ENCODE assay signal across 26 cellular contexts in genomic region chrX:122777766-122778165, GRCh38.
DNase-seq lines count a peak whose midpoint lies in the region; ATAC-seq and TF ChIP-seq lines count a peak whose summit lies in the region.
"Had no signal": no experiment of that assay in that cellular context is flagged by ENCODE, and none has a peak within 500 bp of the region (broad histone marks: within the 10 kb centered on the region; RNA-seq: fewer than 3 reads in every experiment).

No MANE protein-coding gene starts in this region.

- TF ChIP-seq CTCF in endodermal cell (conservative IDR thresholded peaks at IDR 0.05) = peak; percentile 57
- TF ChIP-seq CTCF in neural progenitor cell (IDR thresholded peaks at IDR 0.05) = peak; percentile 22
- TF ChIP-seq CTCF in CD4-positive, alpha-beta T cell (IDR thresholded peaks at IDR 0.05) = no peak

- CTCF ChIA-PET in activated naive CD4-positive, alpha-beta T cell treated with anti-CD3 and anti-CD28 coated beads for 36 hours (lab: Charles Lee) = no interaction called here
- CTCF ChIA-PET in CD4-positive, alpha-beta T cell (lab: Charles Lee) = no interaction called here

- POLR2A ChIA-PET in CD4-positive, alpha-beta T cell (lab: Charles Lee) = no interaction called here

- H3F3A ChIP-seq in neural progenitor cell (ENCODE audit: low read depth) = no peaks in the 10 kb centered on the region

- H3K27ac Mint-ChIP-seq in endodermal cell (no peak overlapping the region), neural progenitor cell (no peak overlapping the region)
- H3K27ac Mint-ChIP-seq in activated naive CD4-positive, alpha-beta T cell treated with anti-CD3 and anti-CD28 coated beads for 36 hours = no peak overlapping the region
- H3K27ac Mint-ChIP-seq in CD4-positive, alpha-beta T cell = no peak overlapping the region
- H3K27ac Mint-ChIP-seq: activated naive CD8-positive, alpha-beta T cell treated with anti-CD3 and anti-CD28 coated beads, Interleukin-2, amount 50 U/mL, for 24 hours; IgD-negative memory B cell; T-helper 17 cell; type B pancreatic cell; WTC11 had no signal

- H3K27ac ChIP-seq in endodermal cell (ENCODE audit: low read depth, low read length) (no peak overlapping the region), neural progenitor cell (no peak overlapping the region)
- no peak overlapping the region for H3K27ac ChIP-seq in CD4-positive, alpha-beta T cell (ENCODE audit: low read depth, low read length)
- H3K27ac ChIP-seq: A549, brain microvascular endothelial cell, foreskin keratinocyte, hepatocyte, Peyer's patch, SK-N-MC had no signal

- H3K9ac ChIP-seq in endodermal cell (ENCODE audit: extremely low read depth, low read length, poor library complexity, severe bottlenecking) = no peak overlapping the region
- no peak overlapping the region for H3K9ac ChIP-seq in neural progenitor cell

- no peak overlapping the region for H2AFZ ChIP-seq in neural progenitor cell (replicated peaks)
- H2AFZ ChIP-seq: hepatocyte had no signal

- H3K4me1 ChIP-seq in endodermal cell (ENCODE audit: control insufficient read depth, insufficient read depth, low read length) = no peaks in the 10 kb centered on the region
- no peaks in the 10 kb centered on the region for H3K4me1 ChIP-seq in neural progenitor cell
- H3K4me1 ChIP-seq: A549, foreskin keratinocyte, Peyer's patch had no signal

- DNase-seq in NCI-H82 (lab: John Stamatoyannopoulos, UW) (peak; percentile 13), NCI-H82 treated with DMSO at 0.1 percent for 48 hours (lab: John Stamatoyannopoulos, UW; ENCODE audit: unreplicated experiment) (no peak), NCI-H69 (lab: John Stamatoyannopoulos, UW) (peak; percentile 0), endodermal cell (no peak), neural progenitor cell (ENCODE audit: low spot score) (no peak)
- no peak for DNase-seq in activated naive CD4-positive, alpha-beta T cell treated with anti-CD3 and anti-CD28 coated beads for 36 hours
- DNase-seq in CD4-positive, alpha-beta T cell = no peak
- DNase-seq: activated CD4-positive, alpha-beta T cell treated with anti-CD3 and anti-CD28 coated beads, Interleukin-2, amount 50 U/mL, for 48 hours; activated naive CD8-positive, alpha-beta T cell treated with anti-CD3 and anti-CD28 coated beads, Interleukin-2, amount 50 U/mL, for 24 hours; brain microvascular endothelial cell; cortex of kidney; EL; foreskin keratinocyte; GOT3; left ventricle myocardium superior; NCI-H1694 treated with DMSO at 0.1 percent for 48 hours; Peyer's patch; posterior cingulate gyrus; T-helper 17 cell had no signal

- WGBS in endodermal cell (ENCODE audit: insufficient coverage in 1 of 2, insufficient read length in 1 of 2), 2 experiments = 90% methylated on average over 3 of the region's 3 CpGs; no CpG with 5 or more reads in 1 of the 2 experiments

- H3K36me3 ChIP-seq in endodermal cell (ENCODE audit: control insufficient read depth, insufficient read depth, low read length) (no peaks in the 10 kb centered on the region), neural progenitor cell (no peaks in the 10 kb centered on the region)
- H3K36me3 ChIP-seq: brain microvascular endothelial cell, Peyer's patch had no signal

- H3K4me3 ChIP-seq in endodermal cell (ENCODE audit: low read length) (no peak overlapping the region), neural progenitor cell (no peak overlapping the region)
- H3K4me3 ChIP-seq: A549, hepatocyte, Peyer's patch, SK-N-MC had no signal

- H4K20me1 ChIP-seq in neural progenitor cell (ENCODE audit: low read depth) = no peaks in the 10 kb centered on the region

- H3K4me3 Mint-ChIP-seq in endodermal cell = no peak overlapping the region
- no peak overlapping the region for H3K4me3 Mint-ChIP-seq in neural progenitor cell
- H3K4me3 Mint-ChIP-seq in activated naive CD4-positive, alpha-beta T cell treated with anti-CD3 and anti-CD28 coated beads for 36 hours = no peak overlapping the region
- no peak overlapping the region for H3K4me3 Mint-ChIP-seq in CD4-positive, alpha-beta T cell
- H3K4me3 Mint-ChIP-seq: activated naive CD8-positive, alpha-beta T cell treated with anti-CD3 and anti-CD28 coated beads, Interleukin-2, amount 50 U/mL, for 24 hours; IgD-negative memory B cell; T-helper 17 cell; type B pancreatic cell; WTC11 had no signal

- no peaks in the 10 kb centered on the region for H3K79me2 ChIP-seq in neural progenitor cell (ENCODE audit: low read depth)
- H3K79me2 ChIP-seq: hepatocyte had no signal

- intact Hi-C loops in activated naive CD4-positive, alpha-beta T cell treated with anti-CD3 and anti-CD28 coated beads for 36 hours (cut with micrococcal nuclease) = no loop called here
- intact Hi-C loops in CD4-positive, alpha-beta T cell (cut with DNase I, micrococcal nuclease) = no loop called here

- H3K36me3 Mint-ChIP-seq in endodermal cell (ENCODE audit: low read depth) (no peaks in the 10 kb centered on the region), neural progenitor cell (no peaks in the 10 kb centered on the region)
- no peaks in the 10 kb centered on the region for H3K36me3 Mint-ChIP-seq in activated naive CD4-positive, alpha-beta T cell treated with anti-CD3 and anti-CD28 coated beads for 36 hours (ENCODE audit: low read depth)
- no peaks in the 10 kb centered on the region for H3K36me3 Mint-ChIP-seq in CD4-positive, alpha-beta T cell (ENCODE audit: low read depth)
- H3K36me3 Mint-ChIP-seq: type B pancreatic cell, WTC11 had no signal

- ATAC-seq in GM21529 (IDR thresholded peaks at IDR 0.05; ENCODE audit: unreplicated experiment) = no peak
- no peak for ATAC-seq in CD4-positive, alpha-beta T cell (ENCODE audit: poor library complexity)
- ATAC-seq: A549; activated naive CD8-positive, alpha-beta T cell treated with anti-CD3 and anti-CD28 coated beads, Interleukin-2, amount 50 U/mL, for 24 hours; foreskin keratinocyte; left ventricle myocardium superior; T-helper 17 cell; WTC11 had no signal

- H3K9me3 Mint-ChIP-seq in endodermal cell (peaks cover 50% of the 10 kb centered on the region), neural progenitor cell (peaks cover 9% of the 10 kb centered on the region)
- H3K9me3 Mint-ChIP-seq in activated naive CD4-positive, alpha-beta T cell treated with anti-CD3 and anti-CD28 coated beads for 36 hours = no peaks in the 10 kb centered on the region
- no peaks in the 10 kb centered on the region for H3K9me3 Mint-ChIP-seq in CD4-positive, alpha-beta T cell
- H3K9me3 Mint-ChIP-seq: activated naive CD8-positive, alpha-beta T cell treated with anti-CD3 and anti-CD28 coated beads, Interleukin-2, amount 50 U/mL, for 24 hours; type B pancreatic cell; WTC11 had no signal

- H3K4me1 Mint-ChIP-seq in endodermal cell (no peaks in the 10 kb centered on the region), neural progenitor cell (no peaks in the 10 kb centered on the region)
- no peaks in the 10 kb centered on the region for H3K4me1 Mint-ChIP-seq in activated naive CD4-positive, alpha-beta T cell treated with anti-CD3 and anti-CD28 coated beads for 36 hours (ENCODE audit: low read depth)
- H3K4me1 Mint-ChIP-seq in CD4-positive, alpha-beta T cell (ENCODE audit: low read depth) = no peaks in the 10 kb centered on the region
- H3K4me1 Mint-ChIP-seq: activated naive CD8-positive, alpha-beta T cell treated with anti-CD3 and anti-CD28 coated beads, Interleukin-2, amount 50 U/mL, for 24 hours; IgD-negative memory B cell; T-helper 17 cell had no signal

- H3K9me3 ChIP-seq in endodermal cell (ENCODE audit: control insufficient read depth, low read length) = no peaks in the 10 kb centered on the region
- H3K9me3 ChIP-seq in neural progenitor cell (ENCODE audit: low read depth) = peaks cover 24% of the 10 kb centered on the region
- H3K9me3 ChIP-seq in CD4-positive, alpha-beta T cell (ENCODE audit: control insufficient read depth, low read length) = no peaks in the 10 kb centered on the region
- H3K9me3 ChIP-seq: A549, Peyer's patch had no signal

- H3K27me3 Mint-ChIP-seq in endodermal cell (ENCODE audit: insufficient read depth) = no peaks in the 10 kb centered on the region
- no peaks in the 10 kb centered on the region for H3K27me3 Mint-ChIP-seq in neural progenitor cell (ENCODE audit: insufficient read depth, low read depth)
- no peaks in the 10 kb centered on the region for H3K27me3 Mint-ChIP-seq in activated naive CD4-positive, alpha-beta T cell treated with anti-CD3 and anti-CD28 coated beads for 36 hours (ENCODE audit: low read depth)
- H3K27me3 Mint-ChIP-seq in CD4-positive, alpha-beta T cell = no peaks in the 10 kb centered on the region
- H3K27me3 Mint-ChIP-seq: activated naive CD8-positive, alpha-beta T cell treated with anti-CD3 and anti-CD28 coated beads, Interleukin-2, amount 50 U/mL, for 24 hours; IgD-negative memory B cell; T-helper 17 cell; type B pancreatic cell had no signal

- H3K27me3 ChIP-seq in endodermal cell (ENCODE audit: control insufficient read depth, insufficient read depth, low read length, poor library complexity, severe bottlenecking) = no peaks in the 10 kb centered on the region
- H3K27me3 ChIP-seq in neural progenitor cell = no peaks in the 10 kb centered on the region
- H3K27me3 ChIP-seq in CD4-positive, alpha-beta T cell (ENCODE audit: control insufficient read depth, insufficient read depth, low read length) = no peaks in the 10 kb centered on the region
- H3K27me3 ChIP-seq: brain microvascular endothelial cell, foreskin keratinocyte, hepatocyte, Peyer's patch had no signal

- H3K4me2 ChIP-seq in neural progenitor cell = no peak overlapping the region
- H3K4me2 ChIP-seq: A549, hepatocyte had no signal

Comparison
In these comparisons a context has a peak if more than half of its experiments do, and no peak if none do; other contexts are left out.
1. DNase-seq: peak in NCI-H82 (single experiment) and NCI-H69 (single experiment); none in NCI-H82 treated with DMSO at 0.1 percent for 48 hours (single experiment), endodermal cell (single experiment), neural progenitor cell (single experiment), activated naive CD4-positive, alpha-beta T cell treated with anti-CD3 and anti-CD28 coated beads for 36 hours (single experiment) and CD4-positive, alpha-beta T cell (0 of 10).